Comparison of ENCODE assay signal across 28 cellular contexts in the genomic region with DNA sequence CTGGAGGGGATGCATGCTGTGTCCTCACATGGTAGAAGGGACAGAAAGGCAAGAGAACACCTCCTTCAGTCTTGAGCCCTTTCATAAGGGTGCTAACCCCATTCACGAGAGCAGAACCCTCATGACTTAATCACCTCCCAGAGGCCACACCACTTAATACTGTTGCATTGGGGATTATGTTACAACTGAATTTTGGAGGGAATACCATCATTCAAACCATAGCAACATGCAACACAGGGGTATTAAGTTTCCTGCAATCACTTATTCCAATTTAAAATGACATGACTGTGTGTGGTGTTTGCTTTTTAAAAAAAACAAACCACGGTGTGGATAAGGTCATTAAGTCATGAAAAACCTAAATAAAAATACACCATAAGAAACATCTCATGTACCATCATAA.
"Had no signal": no experiment of that assay in that cellular context is flagged by ENCODE, and none has a peak within 500 bp of the region (broad histone marks: within the 10 kb centered on the region; RNA-seq: fewer than 3 reads in every experiment).

No MANE protein-coding gene starts in this region.

- H3K27ac ChIP-seq: brain microvascular endothelial cell, coronary artery, dorsolateral prefrontal cortex, VCaP had no signal

- H3K4me3 ChIP-seq: coronary artery, dorsolateral prefrontal cortex had no signal

- FAIRE-seq: astrocyte, bronchial epithelial cell, frontal cortex had no signal

- H3K27me3 ChIP-seq: brain microvascular endothelial cell, dorsolateral prefrontal cortex had no signal

- H3K36me3 ChIP-seq: brain microvascular endothelial cell had no signal

- ATAC-seq: activated CD8-positive, alpha-beta T cell treated with anti-CD3 and anti-CD28 coated beads for 36 hours; activated T-cell treated with anti-CD3 and anti-CD28 coated beads, Interleukin-2, amount 50 U/mL, for 4 hours; activated T-helper 17 cell treated with anti-CD3 and anti-CD28 coated beads, Interleukin-2, amount 50 U/mL, for 72 hours; esophagus mucosa; WTC11 had no signal

- DNase-seq: activated CD4-positive, alpha-beta T cell treated with anti-CD3 and anti-CD28 coated beads for 1 hour; activated CD4-positive, alpha-beta T cell treated with anti-CD3 and anti-CD28 coated beads for 4 hours; activated CD4-positive, alpha-beta T cell treated with anti-CD3 and anti-CD28 coated beads, Interleukin-2, amount 10 ng/mL, durations not matched to agents 7 days and 5 days; activated CD4-positive, alpha-beta T cell treated with anti-CD3 and anti-CD28 coated beads, Interleukin-2, amount 50 U/mL, for 4 hours; activated CD8-positive, alpha-beta memory T cell treated with anti-CD3 and anti-CD28 coated beads for 24 hours; activated CD8-positive, alpha-beta T cell treated with anti-CD3 and anti-CD28 coated beads for 36 hours; activated effector memory CD4-positive, alpha-beta T cell treated with Interleukin-2 at 50 U/mL for 16 hours; activated gamma-delta T cell treated with Interleukin-2 at 50 U/mL for 16 hours; activated naive CD4-positive, alpha-beta T cell treated with anti-CD3 and anti-CD28 coated beads, Interleukin-2, amount 50 U/mL, for 16 hours; activated naive CD4-positive, alpha-beta T cell treated with Interleukin-2 at 50 U/mL for 16 hours; activated T-cell treated with anti-CD3 and anti-CD28 coated beads, Interleukin-2, amount 50 U/mL, for 4 hours; amniotic stem cell; anterior cingulate cortex; brain microvascular endothelial cell; dorsolateral prefrontal cortex; effector memory CD4-positive, alpha-beta T cell; endodermal cell; foreskin fibroblast; head of caudate nucleus; hippocampal formation had no signal
